Comparison of ENCODE assay signal across 1 cellular context in genomic region chr10:45432700-45433472, GRCh38.
TF ChIP-seq lines count a peak whose summit lies in the region.

No MANE protein-coding gene starts in this region.

TF ChIP-seq in GM23338, 12 proteins besides CTCF, POLR2A, EP300 and RAD21:
- TF ChIP-seq ZNF462 (CRISPR knock-in tag; IDR thresholded peaks at IDR 0.05) (no peak), JUNB (IDR thresholded peaks at IDR 0.05; ENCODE audit: unreplicated experiment) (no peak), NANOG (IDR thresholded peaks at IDR 0.05; ENCODE audit: borderline replicate concordance) (no peak), EZH2phosphoT487 (IDR thresholded peaks at IDR 0.05; ENCODE audit: unreplicated experiment) (no peak), POLR2AphosphoS5 (IDR thresholded peaks at IDR 0.05; ENCODE audit: low read depth) (no peak), ZNF331 (CRISPR knock-in tag; IDR thresholded peaks at IDR 0.05; ENCODE audit: low read depth) (no peak), REST (IDR thresholded peaks at IDR 0.05; ENCODE audit: unreplicated experiment) (no peak), EZH2 (IDR thresholded peaks at IDR 0.05; ENCODE audit: low read depth, unreplicated experiment) (no peak), ZNF114 (CRISPR knock-in tag; IDR thresholded peaks at IDR 0.05) (no peak), STAT1 (IDR thresholded peaks at IDR 0.05; ENCODE audit: unreplicated experiment) (no peak), CREB1 (CRISPR knock-in tag; IDR thresholded peaks at IDR 0.05; ENCODE audit: low read depth) (no peak)
- TF ChIP-seq, protein P1, sequence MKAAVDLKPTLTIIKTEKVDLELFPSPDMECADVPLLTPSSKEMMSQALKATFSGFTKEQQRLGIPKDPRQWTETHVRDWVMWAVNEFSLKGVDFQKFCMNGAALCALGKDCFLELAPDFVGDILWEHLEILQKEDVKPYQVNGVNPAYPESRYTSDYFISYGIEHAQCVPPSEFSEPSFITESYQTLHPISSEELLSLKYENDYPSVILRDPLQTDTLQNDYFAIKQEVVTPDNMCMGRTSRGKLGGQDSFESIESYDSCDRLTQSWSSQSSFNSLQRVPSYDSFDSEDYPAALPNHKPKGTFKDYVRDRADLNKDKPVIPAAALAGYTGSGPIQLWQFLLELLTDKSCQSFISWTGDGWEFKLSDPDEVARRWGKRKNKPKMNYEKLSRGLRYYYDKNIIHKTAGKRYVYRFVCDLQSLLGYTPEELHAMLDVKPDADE (IDR thresholded peaks at IDR 0.05) = no peak
